8 cellular contexts compared by ENCODE assay signal in the genomic region with DNA sequence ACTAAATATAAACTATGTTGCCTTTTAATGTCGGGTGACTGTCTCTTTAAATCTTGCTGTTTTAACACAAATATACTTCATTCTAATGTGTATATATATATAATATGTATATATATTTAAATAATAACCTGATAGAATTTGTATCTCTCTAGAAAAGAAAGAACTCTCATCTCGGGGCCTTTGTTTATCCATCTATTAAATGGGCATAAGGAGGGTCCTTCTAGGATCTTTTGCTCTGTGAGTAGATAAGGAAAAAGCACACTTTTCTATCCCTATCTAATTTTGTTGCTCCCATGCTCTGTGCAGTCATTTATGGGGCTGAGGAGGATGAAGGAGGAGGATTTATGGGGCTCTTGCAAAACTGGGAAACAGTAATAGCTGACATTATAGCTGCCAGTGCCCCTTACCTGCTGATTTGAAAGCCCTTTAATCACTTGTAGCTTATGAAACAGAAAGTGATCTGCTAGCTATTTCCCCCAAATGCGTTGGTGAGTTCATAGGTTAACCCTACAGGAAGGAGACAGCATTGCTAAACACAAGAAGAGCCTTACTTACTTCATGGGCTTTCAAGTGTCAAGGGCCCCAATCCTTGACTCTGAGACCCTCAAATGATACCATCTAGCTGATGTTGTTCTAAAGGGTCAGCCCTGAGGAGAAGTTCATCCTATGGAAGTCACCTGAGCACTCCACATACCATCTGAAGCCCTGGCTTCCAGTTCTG. TPM values are rescaled to one million over a fixed set of nuclear protein-coding genes. Genes with fewer than 3 reads are reported as not detected.
A peak's percentile ranks its signal among the peaks of the same experiment; 100 is the strongest.
DNase-seq lines count a peak whose midpoint lies in the region; ATAC-seq and TF ChIP-seq lines count a peak whose summit lies in the region.
"Had no signal": no experiment of that assay in that cellular context is flagged by ENCODE, and none has a peak within 500 bp of the region (broad histone marks: within the 10 kb centered on the region; RNA-seq: fewer than 3 reads in every experiment).

No MANE protein-coding gene starts in this region.

- peaks cover 8% of the 10 kb centered on the region; the same call in 1 of the 2 replicates for H3K27me3 ChIP-seq in GM23338 (ENCODE audit: insufficient read depth)
- H3K27me3 ChIP-seq in KMS-11 (ENCODE audit: insufficient read depth, low read depth) = no peaks in the 10 kb centered on the region
- no peaks in the 10 kb centered on the region for H3K27me3 ChIP-seq in naive thymus-derived CD4-positive, alpha-beta T cell (ENCODE audit: control insufficient read depth in 2 of 2, insufficient read depth in 2 of 2, low read length in 2 of 2)
- H3K27me3 ChIP-seq in ascending aorta = no peaks in the 10 kb centered on the region

- H3K4me1 Mint-ChIP-seq in GM23338 (peaks cover 5% of the 10 kb centered on the region; the same call in 2 of the 3 replicates), osteocyte (ENCODE audit: unreplicated experiment) (no peaks in the 10 kb centered on the region)
- peaks cover 3 to 17% (median 6%) of the 10 kb centered on the region in 7 donors for H3K4me1 Mint-ChIP-seq in naive thymus-derived CD4-positive, alpha-beta T cell

- H3K4me3 Mint-ChIP-seq in GM23338 = no peak overlapping the region
- H3K4me3 Mint-ChIP-seq in naive thymus-derived CD4-positive, alpha-beta T cell = peak overlapping the region in 1 of 10 donors; percentile 24
- H3K4me3 Mint-ChIP-seq in osteocyte (ENCODE audit: unreplicated experiment) = no peak overlapping the region

- CTCF ChIA-PET in naive thymus-derived CD4-positive, alpha-beta T cell (lab: Charles Lee) = no interaction called here

- H3K4me3 ChIP-seq in GM23338 = no peak overlapping the region
- H3K4me3 ChIP-seq in KMS-11 (IDR thresholded peaks at IDR 0.05; ENCODE audit: insufficient read depth, low read depth, low read length) = no peak overlapping the region
- no peak overlapping the region for H3K4me3 ChIP-seq in naive thymus-derived CD4-positive, alpha-beta T cell (ENCODE audit: low read length)
- H3K4me3 ChIP-seq in ascending aorta = no peak overlapping the region

- H3K79me2 ChIP-seq in GM23338 (replicated peaks; ENCODE audit: insufficient read depth) = no peaks in the 10 kb centered on the region
- H3K79me2 ChIP-seq in KMS-11 (ENCODE audit: insufficient read depth, low read depth) = no peaks in the 10 kb centered on the region

- ATAC-seq in GM18909 (IDR thresholded peaks at IDR 0.05; ENCODE audit: poor library complexity, unreplicated experiment) (peak; percentile 89), GM23338 (no peak)
- peak; percentile 63 for ATAC-seq in naive thymus-derived CD4-positive, alpha-beta T cell

- H3F3A ChIP-seq in GM23338 (replicated peaks; ENCODE audit: low read depth) = no peaks in the 10 kb centered on the region

- no peaks in the 10 kb centered on the region; the same call in 2 of the 3 replicates for H3K9me3 Mint-ChIP-seq in GM23338
- no peaks in the 10 kb centered on the region for H3K9me3 Mint-ChIP-seq in naive thymus-derived CD4-positive, alpha-beta T cell
- no peaks in the 10 kb centered on the region for H3K9me3 Mint-ChIP-seq in osteocyte (ENCODE audit: unreplicated experiment)

- H3K27me3 Mint-ChIP-seq in GM23338 (ENCODE audit: insufficient read depth, low read depth, poor library complexity) (peaks cover 5% of the 10 kb centered on the region), osteocyte (ENCODE audit: unreplicated experiment) (peaks cover 42% of the 10 kb centered on the region)
- H3K27me3 Mint-ChIP-seq in naive thymus-derived CD4-positive, alpha-beta T cell = peaks cover 0 to 23% (median 3%) of the 10 kb centered on the region in 5 donors

- H3K27ac Mint-ChIP-seq in GM23338 = no peak overlapping the region
- H3K27ac Mint-ChIP-seq in naive thymus-derived CD4-positive, alpha-beta T cell = peak overlapping the region in 6 of 9 donors; percentile 4 to 63 (median 38)
- no peak overlapping the region for H3K27ac Mint-ChIP-seq in osteocyte (ENCODE audit: unreplicated experiment)

- H2AFZ ChIP-seq in GM23338 (peak overlapping the region; percentile 32; the same call in 1 of the 2 replicates), KMS-11 (ENCODE audit: low read depth) (peak overlapping the region; percentile 10; the same call in 1 of the 2 replicates)

- H3K36me3 ChIP-seq in GM23338 (ENCODE audit: insufficient read depth) (no peaks in the 10 kb centered on the region), KMS-11 (ENCODE audit: insufficient read depth) (no peaks in the 10 kb centered on the region), ascending aorta (no peaks in the 10 kb centered on the region)
- H3K36me3 ChIP-seq in naive thymus-derived CD4-positive, alpha-beta T cell (ENCODE audit: control insufficient read depth in 2 of 3, insufficient read depth in 3 of 3, low read length in 3 of 3) = no peaks in the 10 kb centered on the region

- DNase-seq in GM23338 (ENCODE audit: low spot score) (no peak), ascending aorta (ENCODE audit: low spot score in 2 of 2) (no peak), osteocyte (ENCODE audit: extremely low spot score, unreplicated experiment) (no peak), A172 (ENCODE audit: low spot score) (no peak)
- DNase-seq in naive thymus-derived CD4-positive, alpha-beta T cell = peak in 4 of 9 donors; percentile 12 to 25 (median 18)
- DNase-seq: nucleus accumbens had no signal

- H3K36me3 Mint-ChIP-seq in GM23338 (ENCODE audit: low read depth) (no peaks in the 10 kb centered on the region; the same call in 2 of the 3 replicates), osteocyte (ENCODE audit: unreplicated experiment) (no peaks in the 10 kb centered on the region)
- H3K36me3 Mint-ChIP-seq in naive thymus-derived CD4-positive, alpha-beta T cell = no peaks in the 10 kb centered on the region

- intact Hi-C loops in naive thymus-derived CD4-positive, alpha-beta T cell (cut with micrococcal nuclease) = no loop called here
- intact Hi-C loops in ascending aorta (cut with DNase I) = no loop called here

- H3K9me2 ChIP-seq in GM23338 (ENCODE audit: insufficient read depth) = no peaks in the 10 kb centered on the region

- no peaks in the 10 kb centered on the region for H4K20me1 ChIP-seq in GM23338 (replicated peaks; ENCODE audit: insufficient read depth)
- H4K20me1 ChIP-seq in KMS-11 (ENCODE audit: insufficient read depth) = no peaks in the 10 kb centered on the region

- H3K9me3 ChIP-seq in naive thymus-derived CD4-positive, alpha-beta T cell (ENCODE audit: control insufficient read depth in 2 of 3, low read length in 3 of 3) = no peaks in the 10 kb centered on the region
- no peaks in the 10 kb centered on the region for H3K9me3 ChIP-seq in ascending aorta

- H3K4me1 ChIP-seq in GM23338 (ENCODE audit: insufficient read depth) (no peaks in the 10 kb centered on the region; the same call in 1 of the 2 replicates), KMS-11 (ENCODE audit: low read depth, poor library complexity, severe bottlenecking) (peaks cover 12% of the 10 kb centered on the region), ascending aorta (no peaks in the 10 kb centered on the region)
- H3K4me1 ChIP-seq in naive thymus-derived CD4-positive, alpha-beta T cell (ENCODE audit: control insufficient read depth in 2 of 2, insufficient read depth in 2 of 2, low read length in 2 of 2) = peaks cover 0 to 7% of the 10 kb centered on the region in 2 donors

- no peak overlapping the region for H3K9ac ChIP-seq in KMS-11

- POLR2A ChIA-PET in naive thymus-derived CD4-positive, alpha-beta T cell (lab: Charles Lee) = no interaction called here

- TF ChIP-seq CTCF in GM23338 (conservative IDR thresholded peaks at IDR 0.05; ENCODE audit: low read depth in 2 of 2) = no peak
- TF ChIP-seq CTCF in KMS-11 (conservative IDR thresholded peaks at IDR 0.05; ENCODE audit: low read depth, low read length) = no peak
- no peak for TF ChIP-seq CTCF in ascending aorta (IDR thresholded peaks at IDR 0.05)
- no peak for TF ChIP-seq CTCF in osteocyte (IDR thresholded peaks at IDR 0.05)

- H3K27ac ChIP-seq in GM23338 (ENCODE audit: low read depth) = no peak overlapping the region
- H3K27ac ChIP-seq in KMS-11 = no peak overlapping the region
- H3K27ac ChIP-seq in naive thymus-derived CD4-positive, alpha-beta T cell (ENCODE audit: low read depth, low read length) = no peak overlapping the region
- H3K27ac ChIP-seq in ascending aorta = no peak overlapping the region

- H3K4me2 ChIP-seq in GM23338 (no peak overlapping the region), KMS-11 (peak overlapping the region; percentile 29)

TF ChIP-seq in GM23338, 12 proteins besides CTCF, POLR2A, EP300 and RAD21 (continues in another document):
- TF ChIP-seq STAT1 (IDR thresholded peaks at IDR 0.05; ENCODE audit: unreplicated experiment) (no peak), ZNF114 (CRISPR knock-in tag; IDR thresholded peaks at IDR 0.05) (no peak), POLR2AphosphoS5 (IDR thresholded peaks at IDR 0.05; ENCODE audit: low read depth) (no peak), ETS1 (IDR thresholded peaks at IDR 0.05) (no peak), EZH2 (IDR thresholded peaks at IDR 0.05; ENCODE audit: low read depth, unreplicated experiment) (no peak)

RNA-seq across cellular contexts. Expression of gene PPARGC1B, which starts 5.8 kb away (rescaled TPM):
- 10.6 and 11.4 TPM in 2 replicates for total RNA-seq in GM23338 (2014; rRNA removed; shearing (Covaris generic))
- polyA plus RNA-seq in GM23338 (2016; fragmentation: Nextera tagmentation; extraction: Ambion mirVana) = 9.7 and 11.2 TPM in 2 replicates
- 10 to 100 TPM in 1 of 5 experiments, 1 to 10 TPM in 4; 4.3 to 10.9 (median 5.0) TPM for total RNA-seq in naive thymus-derived CD4-positive, alpha-beta T cell
- polyA plus RNA-seq in naive thymus-derived CD4-positive, alpha-beta T cell = 1 to 10 TPM; 1.8 to 2.4 TPM
- total RNA-seq in ascending aorta (0.96 TPM), osteocyte (2.5 and 3.3 TPM in 2 replicates)
- 1.1 and 1.5 TPM in 2 replicates for total RNA-seq in A172 (2014; rRNA removed; shearing (Covaris generic))

Comparison
In these comparisons a context has a peak if more than half of its experiments do, and no peak if none do; other contexts are left out.
1. H3K27ac Mint-ChIP-seq: peak in naive thymus-derived CD4-positive, alpha-beta T cell (6 of 9); none in GM23338 (single experiment) and osteocyte (single experiment).